1 cellular context compared by ENCODE assay signal in the genomic region with DNA sequence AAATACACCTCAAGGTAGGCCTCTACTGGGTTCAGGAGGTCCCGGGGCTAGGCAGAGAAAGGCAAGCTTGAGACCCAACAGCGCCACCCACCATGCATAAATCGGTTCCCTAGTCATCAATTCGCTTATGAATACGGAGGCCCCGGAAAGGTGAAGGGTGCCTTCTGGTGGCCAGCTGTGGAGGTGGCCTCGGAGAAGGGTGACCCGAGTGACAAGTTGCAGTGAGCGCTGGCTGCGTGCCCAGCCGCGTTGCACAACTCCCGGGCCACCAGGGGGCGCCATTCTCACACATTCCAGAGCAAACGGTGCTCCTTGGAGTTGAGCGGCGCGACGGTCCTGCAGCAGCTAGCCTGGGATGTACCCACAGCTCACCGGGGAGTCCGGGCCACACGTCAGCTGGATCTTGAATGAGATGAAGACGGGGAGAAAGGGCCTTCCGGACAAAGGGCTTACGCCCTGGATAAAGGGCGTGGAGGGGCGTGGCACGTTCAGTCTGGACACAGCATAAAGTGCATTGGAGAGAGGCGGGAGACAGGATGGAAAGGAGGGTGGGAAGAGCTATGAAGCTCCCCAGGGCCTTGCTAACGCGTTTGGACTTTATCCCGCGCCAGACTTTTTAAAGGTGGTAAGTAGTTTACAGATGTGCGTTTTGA.
TF ChIP-seq lines count a peak whose summit lies in the region.

No MANE protein-coding gene starts in this region.

TF ChIP-seq in HEK293, 187 proteins besides CTCF, POLR2A, EP300 and RAD21 (continued from another document and continues in another):
- TF ChIP-seq, protein P1, sequence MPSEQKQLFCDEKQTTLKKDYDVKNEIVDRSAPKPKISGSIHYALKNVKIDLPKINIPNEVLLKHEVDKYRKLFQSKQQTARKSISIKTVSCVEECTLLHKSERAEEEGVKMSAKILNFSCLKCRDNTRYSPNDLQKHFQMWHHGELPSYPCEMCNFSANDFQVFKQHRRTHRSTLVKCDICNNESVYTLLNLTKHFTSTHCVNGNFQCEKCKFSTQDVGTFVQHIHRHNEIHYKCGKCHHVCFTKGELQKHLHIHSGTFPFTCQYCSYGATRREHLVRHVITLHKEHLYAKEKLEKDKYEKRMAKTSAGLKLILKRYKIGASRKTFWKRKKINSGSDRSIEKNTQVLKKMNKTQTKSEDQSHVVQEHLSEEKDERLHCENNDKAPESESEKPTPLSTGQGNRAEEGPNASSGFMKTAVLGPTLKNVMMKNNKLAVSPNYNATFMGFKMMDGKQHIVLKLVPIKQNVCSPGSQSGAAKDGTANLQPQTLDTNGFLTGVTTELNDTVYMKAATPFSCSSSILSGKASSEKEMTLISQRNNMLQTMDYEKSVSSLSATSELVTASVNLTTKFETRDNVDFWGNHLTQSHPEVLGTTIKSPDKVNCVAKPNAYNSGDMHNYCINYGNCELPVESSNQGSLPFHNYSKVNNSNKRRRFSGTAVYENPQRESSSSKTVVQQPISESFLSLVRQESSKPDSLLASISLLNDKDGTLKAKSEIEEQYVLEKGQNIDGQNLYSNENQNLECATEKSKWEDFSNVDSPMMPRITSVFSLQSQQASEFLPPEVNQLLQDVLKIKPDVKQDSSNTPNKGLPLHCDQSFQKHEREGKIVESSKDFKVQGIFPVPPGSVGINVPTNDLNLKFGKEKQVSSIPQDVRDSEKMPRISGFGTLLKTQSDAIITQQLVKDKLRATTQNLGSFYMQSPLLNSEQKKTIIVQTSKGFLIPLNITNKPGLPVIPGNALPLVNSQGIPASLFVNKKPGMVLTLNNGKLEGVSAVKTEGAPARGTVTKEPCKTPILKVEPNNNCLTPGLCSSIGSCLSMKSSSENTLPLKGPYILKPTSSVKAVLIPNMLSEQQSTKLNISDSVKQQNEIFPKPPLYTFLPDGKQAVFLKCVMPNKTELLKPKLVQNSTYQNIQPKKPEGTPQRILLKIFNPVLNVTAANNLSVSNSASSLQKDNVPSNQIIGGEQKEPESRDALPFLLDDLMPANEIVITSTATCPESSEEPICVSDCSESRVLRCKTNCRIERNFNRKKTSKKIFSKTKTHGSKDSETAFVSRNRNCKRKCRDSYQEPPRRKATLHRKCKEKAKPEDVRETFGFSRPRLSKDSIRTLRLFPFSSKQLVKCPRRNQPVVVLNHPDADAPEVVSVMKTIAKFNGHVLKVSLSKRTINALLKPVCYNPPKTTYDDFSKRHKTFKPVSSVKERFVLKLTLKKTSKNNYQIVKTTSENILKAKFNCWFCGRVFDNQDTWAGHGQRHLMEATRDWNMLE (tag by site-specific recombination; conservative IDR thresholded peaks at IDR 0.05; ENCODE audit: low read depth) = no peak
- TF ChIP-seq, protein P2, sequence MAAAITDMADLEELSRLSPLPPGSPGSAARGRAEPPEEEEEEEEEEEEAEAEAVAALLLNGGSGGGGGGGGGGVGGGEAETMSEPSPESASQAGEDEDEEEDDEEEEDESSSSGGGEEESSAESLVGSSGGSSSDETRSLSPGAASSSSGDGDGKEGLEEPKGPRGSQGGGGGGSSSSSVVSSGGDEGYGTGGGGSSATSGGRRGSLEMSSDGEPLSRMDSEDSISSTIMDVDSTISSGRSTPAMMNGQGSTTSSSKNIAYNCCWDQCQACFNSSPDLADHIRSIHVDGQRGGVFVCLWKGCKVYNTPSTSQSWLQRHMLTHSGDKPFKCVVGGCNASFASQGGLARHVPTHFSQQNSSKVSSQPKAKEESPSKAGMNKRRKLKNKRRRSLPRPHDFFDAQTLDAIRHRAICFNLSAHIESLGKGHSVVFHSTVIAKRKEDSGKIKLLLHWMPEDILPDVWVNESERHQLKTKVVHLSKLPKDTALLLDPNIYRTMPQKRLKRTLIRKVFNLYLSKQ (tag by site-specific recombination; IDR thresholded peaks at IDR 0.05; ENCODE audit: borderline replicate concordance) = no peak
- TF ChIP-seq KLF7 (tag by site-specific recombination; IDR thresholded peaks at IDR 0.05; ENCODE audit: borderline replicate concordance) = peak; percentile 72; the same call in 1 of the 2 replicates
- TF ChIP-seq ZNF837 (tag by site-specific recombination; IDR thresholded peaks at IDR 0.05) = no peak
- no peak for TF ChIP-seq ZNF404 (tag by site-specific recombination; IDR thresholded peaks at IDR 0.05)
- TF ChIP-seq ZNF626 (tag by site-specific recombination; IDR thresholded peaks at IDR 0.05) = no peak
- peak; percentile 54 for TF ChIP-seq PRDM10 (tag by site-specific recombination; IDR thresholded peaks at IDR 0.05)
- no peak for TF ChIP-seq ZNF202 (tag by site-specific recombination; IDR thresholded peaks at IDR 0.05; ENCODE audit: borderline replicate concordance)
- TF ChIP-seq ZNF707 (tag by site-specific recombination; IDR thresholded peaks at IDR 0.05) = no peak
- TF ChIP-seq YY1 (tag by site-specific recombination; IDR thresholded peaks at IDR 0.05) = no peak
- no peak for TF ChIP-seq HOXA7 (CRISPR knock-in tag; IDR thresholded peaks at IDR 0.05; ENCODE audit: borderline replicate concordance)
- TF ChIP-seq SP2 (tag by site-specific recombination; IDR thresholded peaks at IDR 0.05) = peak; percentile 75
- peak; percentile 76 for TF ChIP-seq KLF9 (tag by site-specific recombination; IDR thresholded peaks at IDR 0.05; ENCODE audit: low read depth)
- no peak for TF ChIP-seq ZSCAN23 (tag by site-specific recombination; IDR thresholded peaks at IDR 0.05)
- TF ChIP-seq ZNF10 (tag by site-specific recombination; IDR thresholded peaks at IDR 0.05) = peak; percentile 94
- TF ChIP-seq ZNF785 (tag by site-specific recombination; IDR thresholded peaks at IDR 0.05) = no peak
- TF ChIP-seq BCL11B (tag by site-specific recombination; IDR thresholded peaks at IDR 0.05; ENCODE audit: low read depth) = no peak
- TF ChIP-seq ZNF664 (tag by site-specific recombination; IDR thresholded peaks at IDR 0.05) = no peak
- no peak for TF ChIP-seq ZNF211 (tag by site-specific recombination; IDR thresholded peaks at IDR 0.05; ENCODE audit: low read depth)
- no peak for TF ChIP-seq ZNF426 (tag by site-specific recombination; IDR thresholded peaks at IDR 0.05)
- peak; percentile 90 for TF ChIP-seq ZFP37 (tag by site-specific recombination; IDR thresholded peaks at IDR 0.05)
- TF ChIP-seq ZIC2 (tag by site-specific recombination; IDR thresholded peaks at IDR 0.05) = peak; percentile 52
- no peak for TF ChIP-seq ZNF174 (tag by site-specific recombination; IDR thresholded peaks at IDR 0.05)
- TF ChIP-seq ELK4 (IDR thresholded peaks at IDR 0.05; ENCODE audit: borderline replicate concordance, low read depth, low read length) = no peak
- TF ChIP-seq OVOL3 (tag by site-specific recombination; IDR thresholded peaks at IDR 0.05) = no peak
- TF ChIP-seq ZNF19 (tag by site-specific recombination; IDR thresholded peaks at IDR 0.05; ENCODE audit: low read depth) = no peak
- TF ChIP-seq ZFP41 (tag by site-specific recombination; IDR thresholded peaks at IDR 0.05; ENCODE audit: borderline replicate concordance) = no peak
- TF ChIP-seq KLF10 (tag by site-specific recombination; IDR thresholded peaks at IDR 0.05) = no peak
- no peak for TF ChIP-seq ZNF580 (tag by site-specific recombination; IDR thresholded peaks at IDR 0.05)
- TF ChIP-seq ZNF433 (tag by site-specific recombination; IDR thresholded peaks at IDR 0.05; ENCODE audit: low read depth) = no peak
- peak; percentile 97 for TF ChIP-seq IKZF3 (tag by site-specific recombination; IDR thresholded peaks at IDR 0.05)
- no peak for TF ChIP-seq ZNF155 (tag by site-specific recombination; IDR thresholded peaks at IDR 0.05)
- TF ChIP-seq OSR2 (tag by site-specific recombination; IDR thresholded peaks at IDR 0.05) = 0 out of 2 replicates have a peak, but pooled peaks have one; percentile 17
- TF ChIP-seq, protein P3, sequence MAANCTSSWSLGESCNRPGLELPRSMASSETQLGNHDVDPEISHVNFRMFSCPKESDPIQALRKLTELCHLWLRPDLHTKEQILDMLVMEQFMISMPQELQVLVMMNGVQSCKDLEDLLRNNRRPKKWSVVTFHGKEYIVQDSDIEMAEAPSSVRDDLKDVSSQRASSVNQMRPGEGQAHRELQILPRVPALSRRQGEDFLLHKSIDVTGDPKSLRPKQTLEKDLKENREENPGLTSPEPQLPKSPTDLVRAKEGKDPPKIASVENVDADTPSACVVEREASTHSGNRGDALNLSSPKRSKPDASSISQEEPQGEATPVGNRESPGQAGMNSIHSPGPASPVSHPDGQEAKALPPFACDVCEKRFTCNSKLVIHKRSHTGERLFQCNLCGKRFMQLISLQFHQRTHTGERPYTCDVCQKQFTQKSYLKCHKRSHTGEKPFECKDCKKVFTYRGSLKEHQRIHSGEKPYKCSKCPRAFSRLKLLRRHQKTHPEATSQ (tag by site-specific recombination; IDR thresholded peaks at IDR 0.05) = no peak
- no peak for TF ChIP-seq ZNF521 (tag by site-specific recombination; IDR thresholded peaks at IDR 0.05)
- no peak for TF ChIP-seq MEIS1 (CRISPR knock-in tag; IDR thresholded peaks at IDR 0.05; ENCODE audit: borderline replicate concordance)
- TF ChIP-seq ZNF624 (tag by site-specific recombination; IDR thresholded peaks at IDR 0.05) = no peak
- TF ChIP-seq ZNF248 (tag by site-specific recombination; IDR thresholded peaks at IDR 0.05) = no peak
- TF ChIP-seq SCRT2 (tag by site-specific recombination; IDR thresholded peaks at IDR 0.05) = peak; percentile 75
- peak; percentile 96 for TF ChIP-seq ZSCAN30 (tag by site-specific recombination; IDR thresholded peaks at IDR 0.05)
- TF ChIP-seq ZNF324 (tag by site-specific recombination; IDR thresholded peaks at IDR 0.05) = peak; percentile 64
- no peak for TF ChIP-seq ZNF214 (tag by site-specific recombination; IDR thresholded peaks at IDR 0.05; ENCODE audit: borderline replicate concordance)
- TF ChIP-seq ZNF558 (tag by site-specific recombination; IDR thresholded peaks at IDR 0.05) = no peak
- no peak for TF ChIP-seq ZNF513 (tag by site-specific recombination; IDR thresholded peaks at IDR 0.05)
- TF ChIP-seq BCL11A (tag by site-specific recombination; IDR thresholded peaks at IDR 0.05; ENCODE audit: low read depth) = no peak
- no peak; the same call in none of the 2 replicates for TF ChIP-seq ZNF335 (tag by site-specific recombination; conservative IDR thresholded peaks at IDR 0.05)
- TF ChIP-seq GLI2 (tag by site-specific recombination; IDR thresholded peaks at IDR 0.05; ENCODE audit: borderline replicate concordance, low read depth) = no peak
- TF ChIP-seq ZNF658 (tag by site-specific recombination; IDR thresholded peaks at IDR 0.05) = no peak
- peak; percentile 90 for TF ChIP-seq ZNF501 (tag by site-specific recombination; IDR thresholded peaks at IDR 0.05)
- TF ChIP-seq ZNF449 (tag by site-specific recombination; IDR thresholded peaks at IDR 0.05) = no peak
- no peak for TF ChIP-seq ZNF48 (tag by site-specific recombination; IDR thresholded peaks at IDR 0.05)
- no peak for TF ChIP-seq ZBTB1 (tag by site-specific recombination; IDR thresholded peaks at IDR 0.05)
